Comparison of ENCODE assay signal across 2 cellular contexts in genomic region chr9:126989847-126990821, GRCh38.
TF ChIP-seq lines count a peak whose summit lies in the region.

No MANE protein-coding gene starts in this region.

TF ChIP-seq in GM23338, 12 proteins besides CTCF, POLR2A, EP300 and RAD21:
- TF ChIP-seq ZNF462 (CRISPR knock-in tag; IDR thresholded peaks at IDR 0.05) = no peak
- TF ChIP-seq STAT1 (IDR thresholded peaks at IDR 0.05; ENCODE audit: unreplicated experiment) = no peak
- no peak for TF ChIP-seq EZH2 (IDR thresholded peaks at IDR 0.05; ENCODE audit: low read depth, unreplicated experiment)
- no peak for TF ChIP-seq POLR2AphosphoS5 (IDR thresholded peaks at IDR 0.05; ENCODE audit: low read depth)
- TF ChIP-seq ZNF114 (CRISPR knock-in tag; IDR thresholded peaks at IDR 0.05) = no peak
- TF ChIP-seq NANOG (IDR thresholded peaks at IDR 0.05; ENCODE audit: borderline replicate concordance) = no peak
- no peak for TF ChIP-seq ETS1 (IDR thresholded peaks at IDR 0.05)
- TF ChIP-seq REST (IDR thresholded peaks at IDR 0.05; ENCODE audit: unreplicated experiment) = no peak
- no peak for TF ChIP-seq EZH2phosphoT487 (IDR thresholded peaks at IDR 0.05; ENCODE audit: unreplicated experiment)
- no peak for TF ChIP-seq ZNF331 (CRISPR knock-in tag; IDR thresholded peaks at IDR 0.05; ENCODE audit: low read depth)
- no peak for TF ChIP-seq CREB1 (CRISPR knock-in tag; IDR thresholded peaks at IDR 0.05; ENCODE audit: low read depth)
- TF ChIP-seq JUNB (IDR thresholded peaks at IDR 0.05; ENCODE audit: unreplicated experiment) = no peak

TF ChIP-seq in H1, 55 proteins besides CTCF, POLR2A, EP300 and RAD21 (continued from another document):
- TF ChIP-seq USF2 (IDR thresholded peaks at IDR 0.05; ENCODE audit: low read length) (no peak), TAF1 (IDR thresholded peaks at IDR 0.05; ENCODE audit: low read depth, low read length) (no peak)
